Comparison of ENCODE assay signal across 1 cellular context in the genomic region with DNA sequence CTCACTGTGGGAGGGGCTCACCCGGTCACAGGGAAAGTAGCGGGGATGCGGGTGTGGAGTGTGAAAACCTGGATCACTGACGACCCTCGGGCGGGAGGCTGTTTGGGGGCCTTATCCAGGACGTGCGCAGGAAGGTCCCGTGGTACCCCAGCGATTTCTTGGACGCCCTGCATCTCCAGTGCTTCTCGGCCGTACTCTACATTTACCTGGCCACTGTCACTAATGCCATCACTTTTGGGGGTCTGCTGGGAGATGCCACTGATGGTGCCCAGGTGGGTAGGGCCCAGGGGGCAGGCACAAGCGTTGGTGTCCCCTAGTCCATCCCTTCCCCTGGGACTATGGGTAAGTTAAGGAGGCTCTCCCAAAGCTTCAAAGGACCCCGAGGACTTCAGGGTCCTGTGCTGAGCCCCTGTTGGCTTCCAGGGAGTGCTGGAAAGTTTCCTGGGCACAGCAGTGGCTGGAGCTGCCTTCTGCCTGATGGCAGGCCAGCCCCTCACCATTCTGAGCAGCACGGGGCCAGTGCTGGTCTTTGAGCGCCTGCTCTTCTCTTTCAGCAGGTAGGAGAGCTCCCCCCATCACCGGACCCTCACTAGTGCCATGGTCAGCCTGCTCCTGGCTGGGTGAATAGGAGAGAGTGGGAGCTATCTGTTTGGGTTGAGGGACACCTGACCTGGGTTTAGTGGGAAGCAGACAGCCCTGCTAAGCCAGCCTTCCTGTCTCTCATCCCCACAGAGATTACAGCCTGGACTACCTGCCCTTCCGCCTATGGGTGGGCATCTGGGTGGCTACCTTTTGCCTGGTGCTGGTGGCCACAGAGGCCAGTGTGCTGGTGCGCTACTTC.
TF ChIP-seq lines count a peak whose summit lies in the region.

No MANE protein-coding gene starts in this region.

TF ChIP-seq in HepG2, 621 proteins besides CTCF, POLR2A, EP300 and RAD21 (continues in another document):
- TF ChIP-seq SMYD3 (CRISPR knock-in tag; IDR thresholded peaks at IDR 0.05): no peak
- no peak for TF ChIP-seq NFATC3 (CRISPR knock-in tag; IDR thresholded peaks at IDR 0.05)
- no peak for TF ChIP-seq MTERF4 (CRISPR knock-in tag; IDR thresholded peaks at IDR 0.05)
- no peak for TF ChIP-seq ZNF644 (CRISPR knock-in tag; IDR thresholded peaks at IDR 0.05; ENCODE audit: low read depth)
- TF ChIP-seq, protein P1, sequence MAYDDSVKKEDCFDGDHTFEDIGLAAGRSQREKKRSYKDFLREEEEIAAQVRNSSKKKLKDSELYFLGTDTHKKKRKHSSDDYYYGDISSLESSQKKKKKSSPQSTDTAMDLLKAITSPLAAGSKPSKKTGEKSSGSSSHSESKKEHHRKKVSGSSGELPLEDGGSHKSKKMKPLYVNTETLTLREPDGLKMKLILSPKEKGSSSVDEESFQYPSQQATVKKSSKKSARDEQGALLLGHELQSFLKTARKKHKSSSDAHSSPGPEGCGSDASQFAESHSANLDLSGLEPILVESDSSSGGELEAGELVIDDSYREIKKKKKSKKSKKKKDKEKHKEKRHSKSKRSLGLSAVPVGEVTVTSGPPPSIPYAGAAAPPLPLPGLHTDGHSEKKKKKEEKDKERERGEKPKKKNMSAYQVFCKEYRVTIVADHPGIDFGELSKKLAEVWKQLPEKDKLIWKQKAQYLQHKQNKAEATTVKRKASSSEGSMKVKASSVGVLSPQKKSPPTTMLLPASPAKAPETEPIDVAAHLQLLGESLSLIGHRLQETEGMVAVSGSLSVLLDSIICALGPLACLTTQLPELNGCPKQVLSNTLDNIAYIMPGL (CRISPR knock-in tag; IDR thresholded peaks at IDR 0.05; ENCODE audit: borderline replicate concordance in 1 of 2, low read depth in 1 of 2): peak in 1 of 2 experiments; percentile 67; a peak in 1 of 4 replicates
- TF ChIP-seq, protein P2, sequence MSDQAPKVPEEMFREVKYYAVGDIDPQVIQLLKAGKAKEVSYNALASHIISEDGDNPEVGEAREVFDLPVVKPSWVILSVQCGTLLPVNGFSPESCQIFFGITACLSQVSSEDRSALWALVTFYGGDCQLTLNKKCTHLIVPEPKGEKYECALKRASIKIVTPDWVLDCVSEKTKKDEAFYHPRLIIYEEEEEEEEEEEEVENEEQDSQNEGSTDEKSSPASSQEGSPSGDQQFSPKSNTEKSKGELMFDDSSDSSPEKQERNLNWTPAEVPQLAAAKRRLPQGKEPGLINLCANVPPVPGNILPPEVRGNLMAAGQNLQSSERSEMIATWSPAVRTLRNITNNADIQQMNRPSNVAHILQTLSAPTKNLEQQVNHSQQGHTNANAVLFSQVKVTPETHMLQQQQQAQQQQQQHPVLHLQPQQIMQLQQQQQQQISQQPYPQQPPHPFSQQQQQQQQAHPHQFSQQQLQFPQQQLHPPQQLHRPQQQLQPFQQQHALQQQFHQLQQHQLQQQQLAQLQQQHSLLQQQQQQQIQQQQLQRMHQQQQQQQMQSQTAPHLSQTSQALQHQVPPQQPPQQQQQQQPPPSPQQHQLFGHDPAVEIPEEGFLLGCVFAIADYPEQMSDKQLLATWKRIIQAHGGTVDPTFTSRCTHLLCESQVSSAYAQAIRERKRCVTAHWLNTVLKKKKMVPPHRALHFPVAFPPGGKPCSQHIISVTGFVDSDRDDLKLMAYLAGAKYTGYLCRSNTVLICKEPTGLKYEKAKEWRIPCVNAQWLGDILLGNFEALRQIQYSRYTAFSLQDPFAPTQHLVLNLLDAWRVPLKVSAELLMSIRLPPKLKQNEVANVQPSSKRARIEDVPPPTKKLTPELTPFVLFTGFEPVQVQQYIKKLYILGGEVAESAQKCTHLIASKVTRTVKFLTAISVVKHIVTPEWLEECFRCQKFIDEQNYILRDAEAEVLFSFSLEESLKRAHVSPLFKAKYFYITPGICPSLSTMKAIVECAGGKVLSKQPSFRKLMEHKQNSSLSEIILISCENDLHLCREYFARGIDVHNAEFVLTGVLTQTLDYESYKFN (CRISPR knock-in tag; conservative IDR thresholded peaks at IDR 0.05): 0 out of 2 replicates have a peak, but pooled peaks have one; percentile 15
- TF ChIP-seq, protein P3, sequence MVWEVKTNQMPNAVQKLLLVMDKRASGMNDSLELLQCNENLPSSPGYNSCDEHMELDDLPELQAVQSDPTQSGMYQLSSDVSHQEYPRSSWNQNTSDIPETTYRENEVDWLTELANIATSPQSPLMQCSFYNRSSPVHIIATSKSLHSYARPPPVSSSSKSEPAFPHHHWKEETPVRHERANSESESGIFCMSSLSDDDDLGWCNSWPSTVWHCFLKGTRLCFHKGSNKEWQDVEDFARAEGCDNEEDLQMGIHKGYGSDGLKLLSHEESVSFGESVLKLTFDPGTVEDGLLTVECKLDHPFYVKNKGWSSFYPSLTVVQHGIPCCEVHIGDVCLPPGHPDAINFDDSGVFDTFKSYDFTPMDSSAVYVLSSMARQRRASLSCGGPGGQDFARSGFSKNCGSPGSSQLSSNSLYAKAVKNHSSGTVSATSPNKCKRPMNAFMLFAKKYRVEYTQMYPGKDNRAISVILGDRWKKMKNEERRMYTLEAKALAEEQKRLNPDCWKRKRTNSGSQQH (CRISPR knock-in tag; IDR thresholded peaks at IDR 0.05; ENCODE audit: low read depth): no peak
- TF ChIP-seq FOXO1 (CRISPR knock-in tag; IDR thresholded peaks at IDR 0.05): no peak
- TF ChIP-seq TFDP2 (CRISPR knock-in tag; IDR thresholded peaks at IDR 0.05): no peak
- TF ChIP-seq ZGPAT (CRISPR knock-in tag; IDR thresholded peaks at IDR 0.05): peak; percentile 8
- TF ChIP-seq, protein P4, sequence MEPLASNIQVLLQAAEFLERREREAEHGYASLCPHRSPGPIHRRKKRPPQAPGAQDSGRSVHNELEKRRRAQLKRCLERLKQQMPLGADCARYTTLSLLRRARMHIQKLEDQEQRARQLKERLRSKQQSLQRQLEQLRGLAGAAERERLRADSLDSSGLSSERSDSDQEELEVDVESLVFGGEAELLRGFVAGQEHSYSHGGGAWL (CRISPR knock-in tag; IDR thresholded peaks at IDR 0.05): no peak
- TF ChIP-seq ZBTB33 (CRISPR knock-in tag; IDR thresholded peaks at IDR 0.05): no peak
- 0 out of 2 replicates have a peak, but pooled peaks have one; percentile 37 for TF ChIP-seq ZIK1 (CRISPR knock-in tag; IDR thresholded peaks at IDR 0.05; ENCODE audit: borderline replicate concordance, low read depth)
- TF ChIP-seq ZEB1 (IDR thresholded peaks at IDR 0.05; ENCODE audit: insufficient replicate concordance, low read depth): no peak
- TF ChIP-seq GTF3A (CRISPR knock-in tag; conservative IDR thresholded peaks at IDR 0.05): no peak; the same call in 1 of the 2 replicates
- no peak for TF ChIP-seq HNRNPLL (IDR thresholded peaks at IDR 0.05; ENCODE audit: low read depth, low read length, poor library complexity, severe bottlenecking)
- no peak for TF ChIP-seq DZIP1 (CRISPR knock-in tag; IDR thresholded peaks at IDR 0.05)
- TF ChIP-seq FOXP1 (IDR thresholded peaks at IDR 0.05): no peak
- no peak for TF ChIP-seq FOXP1 (CRISPR knock-in tag; IDR thresholded peaks at IDR 0.05)
- TF ChIP-seq NFAT5 (CRISPR knock-in tag; IDR thresholded peaks at IDR 0.05): no peak
- peak; percentile 11; the same call in 1 of the 2 replicates for TF ChIP-seq MTA1 (CRISPR knock-in tag; IDR thresholded peaks at IDR 0.05; ENCODE audit: borderline replicate concordance)
